Comparison of ENCODE assay signal across 8 cellular contexts in genomic region chr18:8367217-8367988, GRCh38.
DNase-seq lines count a peak whose midpoint lies in the region; ATAC-seq and TF ChIP-seq lines count a peak whose summit lies in the region.

No MANE protein-coding gene starts in this region.

- intact Hi-C loops in CD14-positive monocyte (cut with micrococcal nuclease) (no loop called here), Panc1 (cut with micrococcal nuclease; ENCODE audit: unreplicated experiment) (no loop called here), colonic mucosa (cut with DNase I) (no loop called here), lower lobe of right lung (cut with DNase I) (no loop called here), testis (cut with DNase I; ENCODE audit: low total_unique reads) (no loop called here)

- H3K4me3 ChIP-seq in HFF-Myc (replicated peaks; ENCODE audit: low read depth, low read length), result peak overlapping the region; percentile 22
- no peak overlapping the region for H3K4me3 ChIP-seq in Panc1 (ENCODE audit: low read depth in 2 of 2, low read length in 2 of 2)
- peak overlapping the region; percentile 10 for H3K4me3 ChIP-seq in colonic mucosa
- H3K4me3 ChIP-seq in lower lobe of right lung, result peak overlapping the region; percentile 41
- H3K4me3 ChIP-seq in testis, result peak overlapping the region; percentile 9 to 22

- H3K9me3 ChIP-seq in Panc1 (ENCODE audit: control insufficient read depth, insufficient read depth, low read depth, low read length) (no peaks in the 10 kb centered on the region), colonic mucosa (no peaks in the 10 kb centered on the region), lower lobe of right lung (no peaks in the 10 kb centered on the region), testis (no peaks in the 10 kb centered on the region)

- peak overlapping the region in 1 of 7 donors; percentile 6 for H3K27ac Mint-ChIP-seq in CD14-positive monocyte

- DNase-seq in CD14-positive monocyte (ENCODE audit: low spot score) (no peak), HFF-Myc (ENCODE audit: extremely low read depth, low read depth) (no peak), Panc1 (ENCODE audit: low read depth, low spot score) (no peak), colonic mucosa (peak; percentile 53), lower lobe of right lung (peak; percentile 62), testis (peak; percentile 58), NCI-H446 treated with DMSO at 0.1 percent for 48 hours (lab: John Stamatoyannopoulos, UW) (no peak)

- peak overlapping the region; percentile 58 to 82 for H3K4me3 Mint-ChIP-seq in CD14-positive monocyte

- BruUV-seq in Panc1 (replicated peaks; lab: Mats Ljungman, UMichigan), result no TSS peak

- POLR2A ChIA-PET in Panc1 (lab: Charles Lee), result no interaction called here

- peaks cover 0 to 6% (median 0%) of the 10 kb centered on the region in 7 donors for H3K9me3 Mint-ChIP-seq in CD14-positive monocyte

- CTCF ChIA-PET in Panc1 (lab: Charles Lee), result no interaction called here

- H3K36me3 Mint-ChIP-seq in CD14-positive monocyte, result no peaks in the 10 kb centered on the region

- H3K27me3 ChIP-seq in Panc1 (ENCODE audit: control insufficient read depth, insufficient read depth, low read length) (peaks cover 21% of the 10 kb centered on the region), colonic mucosa (no peaks in the 10 kb centered on the region), lower lobe of right lung (ENCODE audit: low read depth) (no peaks in the 10 kb centered on the region), testis (no peaks in the 10 kb centered on the region)

- peaks cover 10% of the 10 kb centered on the region for H3K4me1 Mint-ChIP-seq in CD14-positive monocyte

- peaks cover 2% of the 10 kb centered on the region; the same call in 1 of the 2 replicates for H3K4me1 ChIP-seq in Panc1 (ENCODE audit: control insufficient read depth, insufficient read depth, low read length)
- H3K4me1 ChIP-seq in colonic mucosa, result no peaks in the 10 kb centered on the region
- peaks cover 5% of the 10 kb centered on the region for H3K4me1 ChIP-seq in lower lobe of right lung
- no peaks in the 10 kb centered on the region for H3K4me1 ChIP-seq in testis

- H3K27ac ChIP-seq in Panc1 (ENCODE audit: low read length) (no peak overlapping the region), colonic mucosa (no peak overlapping the region), lower lobe of right lung (no peak overlapping the region), testis (no peak overlapping the region)

- ATAC-seq in Panc1 (peak; percentile 72; the same call in 1 of the 2 replicates), lower lobe of right lung (peak; percentile 81 to 92), GM21825 (IDR thresholded peaks at IDR 0.05; ENCODE audit: unreplicated experiment) (no peak)

- TF ChIP-seq POLR2A in testis (IDR thresholded peaks at IDR 0.05), result no peak

- peaks cover 19 to 42% (median 30%) of the 10 kb centered on the region in 3 donors for H3K27me3 Mint-ChIP-seq in CD14-positive monocyte (ENCODE audit: low read depth in 3 of 3)

- H3K36me3 ChIP-seq in Panc1 (ENCODE audit: control insufficient read depth, insufficient read depth, low read length), result no peaks in the 10 kb centered on the region
- H3K36me3 ChIP-seq in colonic mucosa, result no peaks in the 10 kb centered on the region
- no peaks in the 10 kb centered on the region for H3K36me3 ChIP-seq in lower lobe of right lung
- H3K36me3 ChIP-seq in testis (ENCODE audit: low read depth, missing control alignments), result no peaks in the 10 kb centered on the region

- 3 to 6% methylated on average over 27 to 45 of the region's 47 CpGs for WGBS in testis, 2 donors

- TF ChIP-seq CTCF in CD14-positive monocyte (IDR thresholded peaks at IDR 0.05), result peak; percentile 36
- peak; percentile 61 for TF ChIP-seq CTCF in HFF-Myc (IDR thresholded peaks at IDR 0.05; ENCODE audit: low read depth, low read length, missing control alignments)
- TF ChIP-seq CTCF in Panc1 (IDR thresholded peaks at IDR 0.05), result peak; percentile 85
- peak; percentile 43 for TF ChIP-seq CTCF in colonic mucosa (IDR thresholded peaks at IDR 0.05)
- TF ChIP-seq CTCF in lower lobe of right lung (IDR thresholded peaks at IDR 0.05), result peak; percentile 64
- TF ChIP-seq CTCF in testis (IDR thresholded peaks at IDR 0.05), result peak in 2 of 3 experiments; percentile 14 to 42

- in situ Hi-C loops in Panc1 (cut with HindIII; ENCODE audit: low pct_unique_long_range_greater_than_20kb, low sequenced_read_pairs), result no loop called here

- H3K9ac ChIP-seq in colonic mucosa (ENCODE audit: low read depth in 2 of 2, low read length in 2 of 2), result no peak overlapping the region

Comparison
In these comparisons a context has a peak if more than half of its experiments do, and no peak if none do; other contexts are left out.
1. DNase-seq: peak in colonic mucosa (single experiment), lower lobe of right lung (single experiment) and testis (single experiment); none in CD14-positive monocyte (single experiment), HFF-Myc (single experiment), Panc1 (single experiment) and NCI-H446 treated with DMSO at 0.1 percent for 48 hours (single experiment).
2. CTCF ChIP-seq: peak in every context shown above with its lines; median percentile 85 in Panc1; 64 in lower lobe of right lung; 61 in HFF-Myc; 43 in colonic mucosa; 36 in CD14-positive monocyte; 28 in testis.
3. H3K4me3 ChIP-seq: peak in HFF-Myc (single experiment), colonic mucosa (single experiment), lower lobe of right lung (single experiment) and testis (2 of 2); none in Panc1 (0 of 2).